In genomic region chr18:76493213-76494107, GRCh38 we compare ENCODE assay signal across 8 cellular contexts. TPM values are rescaled to one million over a fixed set of nuclear protein-coding genes. Genes with fewer than 3 reads are reported as not detected.
DNase-seq lines count a peak whose midpoint lies in the region; ATAC-seq, FAIRE-seq and TF ChIP-seq lines count a peak whose summit lies in the region.

No MANE protein-coding gene starts in this region.

- H3K27me3 Mint-ChIP-seq in activated T-helper 2 cell treated with anti-CD3 and anti-CD28 coated beads, Interferon-gamma antibody, Interleukin-2, Interleukin-4, amounts not matched to agents 10 μg/mL and 5 μg/mL and 100 μg/mL, durations not matched to agents 14 hours and 24 hours and 36 hours (ENCODE audit: low read depth): peaks cover 68% of the 10 kb centered on the region

- H3K4me3 Mint-ChIP-seq in activated T-helper 2 cell treated with anti-CD3 and anti-CD28 coated beads, Interferon-gamma antibody, Interleukin-2, Interleukin-4, amounts not matched to agents 10 μg/mL and 5 μg/mL and 100 μg/mL, durations not matched to agents 14 hours and 24 hours and 36 hours (ENCODE audit: low read depth): peak overlapping the region; percentile 95

- DNase-seq in stimulated activated CD4-positive, alpha-beta T cell treated with anti-CD3 and anti-CD28 coated beads, Interleukin-12 subunit alpha, Interleukin-12 subunit beta, amount 100 ng/mL, for 4 hours: peak; percentile 8
- no peak for DNase-seq in stimulated activated CD4-positive, alpha-beta T cell treated with anti-CD3 and anti-CD28 coated beads, Interleukin-2, amount 100 ng/mL, for 48 hours
- DNase-seq in NCI-H510A (lab: John Stamatoyannopoulos, UW) (peak; percentile 60), glomerular visceral epithelial cell (ENCODE audit: extremely low spot score) (peak; percentile 28), pancreas (no peak), mesenteric fat pad (ENCODE audit: low spot score) (no peak)
- no peak for DNase-seq in activated T-helper 2 cell treated with anti-CD3 and anti-CD28 coated beads, Interferon-gamma antibody, Interleukin-2, Interleukin-4, amounts not matched to agents 10 μg/mL and 5 μg/mL and 100 μg/mL, durations not matched to agents 14 hours and 24 hours and 36 hours (ENCODE audit: low spot score)

- H3K27ac ChIP-seq in pancreas: peak overlapping the region; percentile 64 to 88 (median 81)

- H3K27ac Mint-ChIP-seq in activated T-helper 2 cell treated with anti-CD3 and anti-CD28 coated beads, Interferon-gamma antibody, Interleukin-2, Interleukin-4, amounts not matched to agents 10 μg/mL and 5 μg/mL and 100 μg/mL, durations not matched to agents 14 hours and 24 hours and 36 hours: peak overlapping the region; percentile 67

- ATAC-seq in HG02870 (IDR thresholded peaks at IDR 0.05; ENCODE audit: unreplicated experiment) (peak; percentile 12), pancreas (peak; percentile 23 to 42 (median 39))

- H3K27me3 ChIP-seq in pancreas: no peaks in the 10 kb centered on the region

- peaks cover 6 to 19% (median 7%) of the 10 kb centered on the region in 3 donors for H3K4me1 ChIP-seq in pancreas

- TF ChIP-seq CTCF in pancreas (IDR thresholded peaks at IDR 0.05): no peak

- intact Hi-C loops in activated T-helper 2 cell treated with anti-CD3 and anti-CD28 coated beads, Interferon-gamma antibody, Interleukin-2, Interleukin-4, amounts not matched to agents 10 μg/mL and 5 μg/mL and 100 μg/mL, durations not matched to agents 14 hours and 24 hours and 36 hours (cut with micrococcal nuclease): loop anchor here (2.0 to 5.0 kb wide), 6 partner anchors 19 to 1281 kb away; partner anchors contain the start of gene TSHZ1
- intact Hi-C loops in pancreas (cut with DNase I): no loop called here

- no peaks in the 10 kb centered on the region for H3K9me3 ChIP-seq in pancreas

- FAIRE-seq in pancreas (lab: Jason Lieb, UNC): peak; percentile 72

- peak overlapping the region; percentile 52 to 75 (median 62) for H3K4me3 ChIP-seq in pancreas

- 1% methylated on average over 29 to 30 of the region's 30 CpGs for WGBS in pancreas, 2 donors

- H3K36me3 Mint-ChIP-seq in activated T-helper 2 cell treated with anti-CD3 and anti-CD28 coated beads, Interferon-gamma antibody, Interleukin-2, Interleukin-4, amounts not matched to agents 10 μg/mL and 5 μg/mL and 100 μg/mL, durations not matched to agents 14 hours and 24 hours and 36 hours (ENCODE audit: low read depth): no peaks in the 10 kb centered on the region

- no peaks in the 10 kb centered on the region for H3K9me3 Mint-ChIP-seq in activated T-helper 2 cell treated with anti-CD3 and anti-CD28 coated beads, Interferon-gamma antibody, Interleukin-2, Interleukin-4, amounts not matched to agents 10 μg/mL and 5 μg/mL and 100 μg/mL, durations not matched to agents 14 hours and 24 hours and 36 hours

- no peaks in the 10 kb centered on the region for H3K36me3 ChIP-seq in pancreas

- peaks cover 34% of the 10 kb centered on the region for H3K4me1 Mint-ChIP-seq in activated T-helper 2 cell treated with anti-CD3 and anti-CD28 coated beads, Interferon-gamma antibody, Interleukin-2, Interleukin-4, amounts not matched to agents 10 μg/mL and 5 μg/mL and 100 μg/mL, durations not matched to agents 14 hours and 24 hours and 36 hours (ENCODE audit: low read depth)

RNA-seq across cellular contexts. Expression of gene ZNF516, which starts 1.6 kb away (rescaled TPM):
- 1.2 and 1.9 TPM in 2 replicates for total RNA-seq in activated T-helper 2 cell treated with anti-CD3 and anti-CD28 coated beads, Interferon-gamma antibody, Interleukin-2, Interleukin-4, amounts not matched to agents 10 μg/mL and 5 μg/mL and 100 μg/mL, durations not matched to agents 14 hours and 24 hours and 36 hours
- total RNA-seq in pancreas (10 to 100 TPM; 10.3 to 21.3 (median 14.1) TPM), mesenteric fat pad (20.3 TPM)
- 1 to 10 TPM; 5.4 to 9.3 TPM for polyA plus RNA-seq in pancreas

Comparison
In these comparisons a context has a peak if more than half of its experiments do, and no peak if none do; other contexts are left out.
1. DNase-seq: peak in stimulated activated CD4-positive, alpha-beta T cell treated with anti-CD3 and anti-CD28 coated beads, Interleukin-12 subunit alpha, Interleukin-12 subunit beta, amount 100 ng/mL, for 4 hours (single experiment), NCI-H510A (single experiment) and glomerular visceral epithelial cell (single experiment); none in stimulated activated CD4-positive, alpha-beta T cell treated with anti-CD3 and anti-CD28 coated beads, Interleukin-2, amount 100 ng/mL, for 48 hours (0 of 2), activated T-helper 2 cell treated with anti-CD3 and anti-CD28 coated beads, Interferon-gamma antibody, Interleukin-2, Interleukin-4, amounts not matched to agents 10 μg/mL and 5 μg/mL and 100 μg/mL, durations not matched to agents 14 hours and 24 hours and 36 hours (single experiment), pancreas (0 of 6) and mesenteric fat pad (single experiment).